ENCODE assay signal across 16 cellular contexts in the genomic region with DNA sequence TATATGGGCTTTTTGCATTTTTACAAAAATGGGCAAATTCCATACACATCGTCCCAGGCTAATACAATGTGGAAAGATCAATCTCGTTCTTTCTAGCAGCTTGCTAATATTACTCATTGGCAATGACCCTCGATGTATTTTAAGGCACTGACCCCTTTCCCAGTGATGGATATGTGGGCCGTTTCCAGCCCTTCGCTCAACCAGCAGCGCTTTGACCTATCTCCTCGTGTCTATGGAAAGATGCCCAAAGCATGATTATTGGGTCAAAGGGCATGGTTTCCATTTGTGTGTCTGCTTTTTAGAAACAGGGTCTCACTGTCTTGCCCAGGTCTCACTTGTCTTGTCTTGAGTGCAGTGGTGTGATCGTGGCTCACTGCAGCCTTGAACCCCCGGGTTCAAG.
A peak's percentile ranks its signal among the peaks of the same experiment; 100 is the strongest.
DNase-seq lines count a peak whose midpoint lies in the region; ATAC-seq and TF ChIP-seq lines count a peak whose summit lies in the region.
"Had no signal": no experiment of that assay in that cellular context is flagged by ENCODE, and none has a peak within 500 bp of the region (broad histone marks: within the 10 kb centered on the region; RNA-seq: fewer than 3 reads in every experiment).

No MANE protein-coding gene starts in this region.

- TF ChIP-seq CTCF in right lobe of liver (IDR thresholded peaks at IDR 0.05), result no peak

- no peak overlapping the region for H3K9ac ChIP-seq in subcutaneous abdominal adipose tissue (ENCODE audit: low read length in 5 of 5)

- H3K4me1 ChIP-seq in right lobe of liver (peaks cover 0 to 12% (median 4%) of the 10 kb centered on the region in 4 donors), subcutaneous abdominal adipose tissue (ENCODE audit: control insufficient read depth in 5 of 5, insufficient read depth in 5 of 5, low read length in 5 of 5) (peaks cover 0 to 12% (median 9%) of the 10 kb centered on the region in 5 donors)
- H3K4me1 ChIP-seq: A549 had no signal

- ATAC-seq in left lobe of liver (peak; percentile 69), right lobe of liver (peak; percentile 61 to 66 (median 62)), GM19395 (IDR thresholded peaks at IDR 0.05; ENCODE audit: unreplicated experiment) (no peak), GM21723 (IDR thresholded peaks at IDR 0.05; ENCODE audit: unreplicated experiment) (no peak)
- ATAC-seq: HCT116 had no signal

- no peaks in the 10 kb centered on the region for H3K36me3 ChIP-seq in right lobe of liver
- H3K36me3 ChIP-seq in subcutaneous abdominal adipose tissue (ENCODE audit: control insufficient read depth in 5 of 5, insufficient read depth in 5 of 5, low read length in 5 of 5), result no peaks in the 10 kb centered on the region

- no peaks in the 10 kb centered on the region for H3K9me3 ChIP-seq in right lobe of liver
- peaks cover 0 to 16% (median 7%) of the 10 kb centered on the region in 5 donors for H3K9me3 ChIP-seq in subcutaneous abdominal adipose tissue (ENCODE audit: control insufficient read depth in 5 of 5, low read length in 5 of 5)

- H3K27me3 ChIP-seq in right lobe of liver (no peaks in the 10 kb centered on the region), subcutaneous abdominal adipose tissue (ENCODE audit: control insufficient read depth in 5 of 5, insufficient read depth in 4 of 5, low read length in 5 of 5) (no peaks in the 10 kb centered on the region)

- H3K27ac ChIP-seq in right lobe of liver, result peak overlapping the region; percentile 46 to 74 (median 47)
- H3K27ac ChIP-seq in subcutaneous abdominal adipose tissue (ENCODE audit: low read depth, low read length), result peak overlapping the region; percentile 39

- peak; percentile 63 for DNase-seq in left lobe of liver (ENCODE audit: low spot score)
- peak in 1 of 3 donors; percentile 66 for DNase-seq in right lobe of liver
- DNase-seq in occipital lobe (lab: John Stamatoyannopoulos, UW), result no peak
- DNase-seq: 8988T; ACHN; C1 segment of cervical spinal cord; Calu3; CD4-positive, alpha-beta memory T cell; COR-L47; DND-41 had no signal

- WGBS in right lobe of liver (ENCODE audit: insufficient coverage, low coverage, low lambda C conversion rate, missing lambda C conversion rate), result 31% methylated on average over 9 of the region's 9 CpGs

- TF ChIP-seq POLR2A in right lobe of liver (IDR thresholded peaks at IDR 0.05), result no peak

- H3K4me3 ChIP-seq in right lobe of liver, result no peak overlapping the region
- H3K4me3 ChIP-seq in subcutaneous abdominal adipose tissue (ENCODE audit: low read depth in 1 of 5, low read length in 5 of 5), result no peak overlapping the region
- H3K4me3 ChIP-seq: A549, GM23338 had no signal

- intact Hi-C loops in right lobe of liver (cut with DNase I), result no loop called here

Comparison
In these comparisons a context has a peak if more than half of its experiments do, and no peak if none do; other contexts are left out.
1. ATAC-seq: peak in left lobe of liver (single experiment) and right lobe of liver (4 of 4); none in GM19395 (single experiment) and GM21723 (single experiment).